In the genomic region with DNA sequence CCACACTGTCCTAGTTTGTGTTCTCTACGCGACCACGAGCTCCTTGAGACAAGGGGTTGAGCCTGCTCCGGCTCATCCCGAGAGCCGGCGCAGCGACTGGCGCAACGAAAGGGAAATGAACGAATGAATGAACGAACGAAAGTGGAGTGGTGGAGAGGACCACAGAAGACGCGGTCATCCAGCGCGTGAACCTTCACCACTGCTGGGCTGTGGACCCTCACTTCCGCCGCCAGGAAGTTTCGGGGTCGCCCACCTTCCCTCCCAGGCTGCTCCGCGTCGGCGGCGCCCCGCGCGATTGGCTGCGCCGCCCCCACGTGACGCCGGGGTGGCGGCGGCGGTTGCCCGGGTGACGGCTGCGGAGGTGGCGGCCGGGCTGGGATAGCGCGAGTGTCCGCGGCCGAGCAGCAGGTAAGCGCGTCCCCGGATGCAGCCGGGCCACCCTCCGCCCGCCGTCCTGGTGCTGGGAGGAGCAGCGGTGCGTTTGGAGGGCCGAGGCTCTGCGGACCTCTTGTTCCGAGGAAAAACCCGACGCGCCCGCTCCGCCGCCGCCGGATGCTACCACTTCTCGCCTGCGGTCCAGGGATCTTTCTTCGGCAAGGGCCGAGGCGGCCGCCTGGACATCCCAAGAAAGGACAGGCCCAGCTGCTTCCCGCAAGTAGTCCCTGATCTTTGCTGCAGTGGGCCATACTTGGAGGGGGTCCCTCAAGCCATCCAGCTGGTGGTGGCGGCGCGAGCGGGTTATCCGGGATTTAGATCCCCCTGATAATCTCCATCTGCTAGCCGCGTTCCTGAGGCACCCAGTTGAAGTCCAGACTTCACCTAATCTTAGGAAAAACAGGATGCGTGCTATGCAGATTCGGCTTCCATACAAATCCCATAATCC, we compare ENCODE assay signal across 1 cellular context.
A peak's percentile ranks its signal among the peaks of the same experiment; 100 is the strongest.
TF ChIP-seq lines count a peak whose summit lies in the region.

A gene with protein sequence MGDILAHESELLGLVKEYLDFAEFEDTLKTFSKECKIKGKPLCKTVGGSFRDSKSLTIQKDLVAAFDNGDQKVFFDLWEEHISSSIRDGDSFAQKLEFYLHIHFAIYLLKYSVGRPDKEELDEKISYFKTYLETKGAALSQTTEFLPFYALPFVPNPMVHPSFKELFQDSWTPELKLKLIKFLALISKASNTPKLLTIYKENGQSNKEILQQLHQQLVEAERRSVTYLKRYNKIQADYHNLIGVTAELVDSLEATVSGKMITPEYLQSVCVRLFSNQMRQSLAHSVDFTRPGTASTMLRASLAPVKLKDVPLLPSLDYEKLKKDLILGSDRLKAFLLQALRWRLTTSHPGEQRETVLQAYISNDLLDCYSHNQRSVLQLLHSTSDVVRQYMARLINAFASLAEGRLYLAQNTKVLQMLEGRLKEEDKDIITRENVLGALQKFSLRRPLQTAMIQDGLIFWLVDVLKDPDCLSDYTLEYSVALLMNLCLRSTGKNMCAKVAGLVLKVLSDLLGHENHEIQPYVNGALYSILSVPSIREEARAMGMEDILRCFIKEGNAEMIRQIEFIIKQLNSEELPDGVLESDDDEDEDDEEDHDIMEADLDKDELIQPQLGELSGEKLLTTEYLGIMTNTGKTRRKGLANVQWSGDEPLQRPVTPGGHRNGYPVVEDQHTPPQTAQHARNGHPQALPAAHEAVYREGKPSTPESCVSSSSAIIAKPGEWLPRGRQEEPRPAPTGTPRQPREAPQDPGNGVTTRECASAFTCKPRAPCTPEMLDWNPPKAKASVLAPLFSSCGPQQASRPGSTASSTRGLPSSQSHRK (plus strand): TSS at position 341 of the 883 bp plus-strand sequence. CDS start 7,608 bp downstream, outside the sequence.

TF ChIP-seq in HepG2, 621 proteins besides CTCF, POLR2A, EP300 and RAD21 (continued from another document and continues in another):
- TF ChIP-seq SOX5 (CRISPR knock-in tag; IDR thresholded peaks at IDR 0.05; ENCODE audit: borderline replicate concordance) (no peak; the same call in 1 of the 2 replicates), XBP1 (CRISPR knock-in tag; IDR thresholded peaks at IDR 0.05) (no peak), GATAD1 (CRISPR knock-in tag; IDR thresholded peaks at IDR 0.05) (peak; percentile 84), ZBTB42 (CRISPR knock-in tag; IDR thresholded peaks at IDR 0.05) (peak; percentile 49; the same call in 1 of the 2 replicates), TP53 (CRISPR knock-in tag; conservative IDR thresholded peaks at IDR 0.05) (0 out of 2 replicates have a peak, but pooled peaks have one; percentile 80), KDM1A (CRISPR knock-in tag; IDR thresholded peaks at IDR 0.05) (no peak), ZNF292 (CRISPR knock-in tag; IDR thresholded peaks at IDR 0.05; ENCODE audit: borderline replicate concordance, low read depth) (no peak), HOXA7 (CRISPR knock-in tag; IDR thresholded peaks at IDR 0.05) (no peak), HHEX (CRISPR knock-in tag; IDR thresholded peaks at IDR 0.05) (no peak), HCFC1 (IDR thresholded peaks at IDR 0.05; ENCODE audit: low read depth, low read length) (no peak), SAFB2 (CRISPR knock-in tag; IDR thresholded peaks at IDR 0.05; ENCODE audit: borderline replicate concordance, low read depth) (peak; percentile 89; the same call in 1 of the 2 replicates), FOXM1 (CRISPR knock-in tag; IDR thresholded peaks at IDR 0.05) (no peak), ZNF251 (CRISPR knock-in tag; IDR thresholded peaks at IDR 0.05) (no peak), ZBTB7B (CRISPR knock-in tag; IDR thresholded peaks at IDR 0.05) (peak; percentile 99), RBM22 (optimal IDR thresholded peaks at IDR 0.05; ENCODE audit: low read length) (peak; percentile 82), ZNF589 (CRISPR knock-in tag; conservative IDR thresholded peaks at IDR 0.05) (no peak), MED1 (CRISPR knock-in tag; IDR thresholded peaks at IDR 0.05) (peak; percentile 81), ZNF557 (CRISPR knock-in tag; IDR thresholded peaks at IDR 0.05) (no peak), THAP11 (CRISPR knock-in tag; IDR thresholded peaks at IDR 0.05) (peak; percentile 84), POGZ (CRISPR knock-in tag; IDR thresholded peaks at IDR 0.05) (peak; percentile 32; the same call in 1 of the 2 replicates), CCAR2 (optimal IDR thresholded peaks at IDR 0.05; ENCODE audit: low read depth, low read length) (no peak), GTF3A (CRISPR knock-in tag; conservative IDR thresholded peaks at IDR 0.05) (peak; percentile 88; the same call in 1 of the 2 replicates), CC2D1A (CRISPR knock-in tag; IDR thresholded peaks at IDR 0.05) (no peak), NFYC (CRISPR knock-in tag; IDR thresholded peaks at IDR 0.05) (peak; percentile 86), DMAP1 (CRISPR knock-in tag; IDR thresholded peaks at IDR 0.05) (peak; percentile 50), ZNF550 (CRISPR knock-in tag; IDR thresholded peaks at IDR 0.05; ENCODE audit: borderline replicate concordance) (0 out of 2 replicates have a peak, but pooled peaks have one; percentile 26), ZFY (CRISPR knock-in tag; IDR thresholded peaks at IDR 0.05) (peak; percentile 85), KLF15 (CRISPR knock-in tag; IDR thresholded peaks at IDR 0.05; ENCODE audit: borderline replicate concordance) (no peak)
- TF ChIP-seq, protein P1, sequence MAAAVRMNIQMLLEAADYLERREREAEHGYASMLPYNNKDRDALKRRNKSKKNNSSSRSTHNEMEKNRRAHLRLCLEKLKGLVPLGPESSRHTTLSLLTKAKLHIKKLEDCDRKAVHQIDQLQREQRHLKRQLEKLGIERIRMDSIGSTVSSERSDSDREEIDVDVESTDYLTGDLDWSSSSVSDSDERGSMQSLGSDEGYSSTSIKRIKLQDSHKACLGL (CRISPR knock-in tag; IDR thresholded peaks at IDR 0.05) = peak; percentile 61; the same call in 1 of the 2 replicates
- TF ChIP-seq, protein P2, sequence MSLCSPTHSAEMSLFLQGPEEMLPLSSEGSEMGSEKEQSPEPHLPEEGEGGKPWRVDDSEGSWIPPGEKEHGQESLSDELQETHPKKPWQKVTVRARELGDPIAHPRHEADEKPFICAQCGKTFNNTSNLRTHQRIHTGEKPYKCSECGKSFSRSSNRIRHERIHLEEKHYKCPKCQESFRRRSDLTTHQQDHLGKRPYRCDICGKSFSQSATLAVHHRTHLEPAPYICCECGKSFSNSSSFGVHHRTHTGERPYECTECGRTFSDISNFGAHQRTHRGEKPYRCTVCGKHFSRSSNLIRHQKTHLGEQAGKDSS (CRISPR knock-in tag; IDR thresholded peaks at IDR 0.05; ENCODE audit: borderline replicate concordance, low read depth) = peak; percentile 47; the same call in 1 of the 2 replicates
- TF ChIP-seq, protein P3, sequence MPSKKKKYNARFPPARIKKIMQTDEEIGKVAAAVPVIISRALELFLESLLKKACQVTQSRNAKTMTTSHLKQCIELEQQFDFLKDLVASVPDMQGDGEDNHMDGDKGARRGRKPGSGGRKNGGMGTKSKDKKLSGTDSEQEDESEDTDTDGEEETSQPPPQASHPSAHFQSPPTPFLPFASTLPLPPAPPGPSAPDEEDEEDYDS (CRISPR knock-in tag; IDR thresholded peaks at IDR 0.05) = no peak; the same call in 1 of the 2 replicates
- TF ChIP-seq, protein P4, sequence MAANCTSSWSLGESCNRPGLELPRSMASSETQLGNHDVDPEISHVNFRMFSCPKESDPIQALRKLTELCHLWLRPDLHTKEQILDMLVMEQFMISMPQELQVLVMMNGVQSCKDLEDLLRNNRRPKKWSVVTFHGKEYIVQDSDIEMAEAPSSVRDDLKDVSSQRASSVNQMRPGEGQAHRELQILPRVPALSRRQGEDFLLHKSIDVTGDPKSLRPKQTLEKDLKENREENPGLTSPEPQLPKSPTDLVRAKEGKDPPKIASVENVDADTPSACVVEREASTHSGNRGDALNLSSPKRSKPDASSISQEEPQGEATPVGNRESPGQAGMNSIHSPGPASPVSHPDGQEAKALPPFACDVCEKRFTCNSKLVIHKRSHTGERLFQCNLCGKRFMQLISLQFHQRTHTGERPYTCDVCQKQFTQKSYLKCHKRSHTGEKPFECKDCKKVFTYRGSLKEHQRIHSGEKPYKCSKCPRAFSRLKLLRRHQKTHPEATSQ (CRISPR knock-in tag; IDR thresholded peaks at IDR 0.05; ENCODE audit: borderline replicate concordance) = no peak; the same call in 1 of the 2 replicates
- TF ChIP-seq, protein P5, sequence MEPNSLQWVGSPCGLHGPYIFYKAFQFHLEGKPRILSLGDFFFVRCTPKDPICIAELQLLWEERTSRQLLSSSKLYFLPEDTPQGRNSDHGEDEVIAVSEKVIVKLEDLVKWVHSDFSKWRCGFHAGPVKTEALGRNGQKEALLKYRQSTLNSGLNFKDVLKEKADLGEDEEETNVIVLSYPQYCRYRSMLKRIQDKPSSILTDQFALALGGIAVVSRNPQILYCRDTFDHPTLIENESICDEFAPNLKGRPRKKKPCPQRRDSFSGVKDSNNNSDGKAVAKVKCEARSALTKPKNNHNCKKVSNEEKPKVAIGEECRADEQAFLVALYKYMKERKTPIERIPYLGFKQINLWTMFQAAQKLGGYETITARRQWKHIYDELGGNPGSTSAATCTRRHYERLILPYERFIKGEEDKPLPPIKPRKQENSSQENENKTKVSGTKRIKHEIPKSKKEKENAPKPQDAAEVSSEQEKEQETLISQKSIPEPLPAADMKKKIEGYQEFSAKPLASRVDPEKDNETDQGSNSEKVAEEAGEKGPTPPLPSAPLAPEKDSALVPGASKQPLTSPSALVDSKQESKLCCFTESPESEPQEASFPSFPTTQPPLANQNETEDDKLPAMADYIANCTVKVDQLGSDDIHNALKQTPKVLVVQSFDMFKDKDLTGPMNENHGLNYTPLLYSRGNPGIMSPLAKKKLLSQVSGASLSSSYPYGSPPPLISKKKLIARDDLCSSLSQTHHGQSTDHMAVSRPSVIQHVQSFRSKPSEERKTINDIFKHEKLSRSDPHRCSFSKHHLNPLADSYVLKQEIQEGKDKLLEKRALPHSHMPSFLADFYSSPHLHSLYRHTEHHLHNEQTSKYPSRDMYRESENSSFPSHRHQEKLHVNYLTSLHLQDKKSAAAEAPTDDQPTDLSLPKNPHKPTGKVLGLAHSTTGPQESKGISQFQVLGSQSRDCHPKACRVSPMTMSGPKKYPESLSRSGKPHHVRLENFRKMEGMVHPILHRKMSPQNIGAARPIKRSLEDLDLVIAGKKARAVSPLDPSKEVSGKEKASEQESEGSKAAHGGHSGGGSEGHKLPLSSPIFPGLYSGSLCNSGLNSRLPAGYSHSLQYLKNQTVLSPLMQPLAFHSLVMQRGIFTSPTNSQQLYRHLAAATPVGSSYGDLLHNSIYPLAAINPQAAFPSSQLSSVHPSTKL (CRISPR knock-in tag; IDR thresholded peaks at IDR 0.05) = no peak; the same call in 1 of the 2 replicates
- TF ChIP-seq, protein P6, sequence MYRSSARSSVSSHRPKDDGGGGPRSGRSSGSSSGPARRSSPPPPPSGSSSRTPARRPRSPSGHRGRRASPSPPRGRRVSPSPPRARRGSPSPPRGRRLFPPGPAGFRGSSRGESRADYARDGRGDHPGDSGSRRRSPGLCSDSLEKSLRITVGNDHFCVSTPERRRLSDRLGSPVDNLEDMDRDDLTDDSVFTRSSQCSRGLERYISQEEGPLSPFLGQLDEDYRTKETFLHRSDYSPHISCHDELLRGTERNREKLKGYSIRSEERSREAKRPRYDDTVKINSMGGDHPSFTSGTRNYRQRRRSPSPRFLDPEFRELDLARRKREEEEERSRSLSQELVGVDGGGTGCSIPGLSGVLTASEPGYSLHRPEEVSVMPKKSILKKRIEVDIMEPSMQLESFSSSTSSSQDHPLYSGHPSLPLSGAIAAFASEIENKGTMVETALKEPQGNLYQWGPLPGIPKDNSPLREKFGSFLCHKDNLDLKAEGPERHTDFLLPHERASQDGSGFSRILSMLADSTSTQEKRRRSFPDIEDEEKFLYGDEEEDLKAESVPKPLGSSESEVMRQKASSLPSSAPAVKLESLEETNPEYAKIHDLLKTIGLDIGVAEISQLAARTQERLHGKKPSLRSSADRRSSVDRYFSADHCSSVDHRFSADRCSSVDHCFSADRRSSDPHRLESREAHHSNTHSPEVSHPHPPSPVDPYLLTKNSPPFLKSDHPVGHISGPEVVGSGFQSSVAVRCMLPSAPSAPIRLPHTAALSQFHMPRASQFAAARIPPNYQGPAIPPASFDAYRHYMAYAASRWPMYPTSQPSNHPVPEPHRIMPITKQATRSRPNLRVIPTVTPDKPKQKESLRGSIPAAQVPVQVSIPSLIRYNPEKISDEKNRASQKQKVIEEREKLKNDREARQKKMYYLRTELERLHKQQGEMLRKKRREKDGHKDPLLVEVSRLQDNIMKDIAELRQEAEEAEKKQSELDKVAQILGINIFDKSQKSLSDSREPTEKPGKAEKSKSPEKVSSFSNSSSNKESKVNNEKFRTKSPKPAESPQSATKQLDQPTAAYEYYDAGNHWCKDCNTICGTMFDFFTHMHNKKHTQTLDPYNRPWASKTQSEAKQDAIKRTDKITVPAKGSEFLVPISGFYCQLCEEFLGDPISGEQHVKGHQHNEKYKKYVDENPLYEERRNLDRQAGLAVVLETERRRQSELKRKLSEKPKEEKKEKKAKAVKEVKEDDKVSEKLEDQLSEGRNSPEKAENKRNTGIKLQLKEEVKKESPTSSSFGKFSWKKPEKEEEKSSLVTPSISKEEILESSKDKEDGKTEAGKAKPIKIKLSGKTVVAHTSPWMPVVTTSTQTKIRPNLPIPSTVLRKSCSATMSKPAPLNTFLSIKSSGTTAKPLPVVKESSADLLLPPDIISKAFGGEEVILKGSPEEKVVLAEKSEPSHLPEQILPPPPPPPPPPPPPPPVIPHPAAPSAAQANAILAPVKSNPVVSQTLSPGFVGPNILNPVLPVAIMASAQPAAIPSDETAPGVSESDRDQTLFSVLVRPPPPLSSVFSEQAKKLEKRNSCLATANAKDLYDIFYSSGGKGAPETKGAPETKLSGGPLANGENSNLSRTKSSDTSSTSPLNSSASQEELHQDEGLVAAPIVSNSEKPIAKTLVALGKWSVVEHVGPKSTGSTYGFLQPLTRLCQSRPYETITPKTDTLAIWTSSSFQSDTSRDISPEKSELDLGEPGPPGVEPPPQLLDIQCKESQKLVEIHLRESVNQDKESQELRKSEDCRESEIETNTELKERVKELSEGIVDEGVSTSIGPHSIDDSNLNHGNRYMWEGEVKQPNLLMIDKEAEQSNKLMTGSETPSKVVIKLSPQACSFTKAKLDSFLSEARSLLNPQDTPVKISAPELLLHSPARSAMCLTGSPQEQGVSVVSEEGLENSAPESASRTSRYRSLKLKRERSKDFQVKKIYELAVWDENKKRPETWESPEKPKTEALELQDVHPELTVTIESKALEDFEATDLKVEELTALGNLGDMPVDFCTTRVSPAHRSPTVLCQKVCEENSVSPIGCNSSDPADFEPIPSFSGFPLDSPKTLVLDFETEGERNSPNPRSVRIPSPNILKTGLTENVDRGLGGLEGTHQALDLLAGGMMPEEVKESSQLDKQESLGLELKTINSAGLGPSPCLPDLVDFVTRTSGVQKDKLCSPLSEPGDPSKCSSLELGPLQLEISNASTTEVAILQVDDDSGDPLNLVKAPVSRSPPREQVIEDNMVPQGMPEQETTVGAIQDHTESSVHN (CRISPR knock-in tag; IDR thresholded peaks at IDR 0.05) = no peak
- TF ChIP-seq, protein P7, sequence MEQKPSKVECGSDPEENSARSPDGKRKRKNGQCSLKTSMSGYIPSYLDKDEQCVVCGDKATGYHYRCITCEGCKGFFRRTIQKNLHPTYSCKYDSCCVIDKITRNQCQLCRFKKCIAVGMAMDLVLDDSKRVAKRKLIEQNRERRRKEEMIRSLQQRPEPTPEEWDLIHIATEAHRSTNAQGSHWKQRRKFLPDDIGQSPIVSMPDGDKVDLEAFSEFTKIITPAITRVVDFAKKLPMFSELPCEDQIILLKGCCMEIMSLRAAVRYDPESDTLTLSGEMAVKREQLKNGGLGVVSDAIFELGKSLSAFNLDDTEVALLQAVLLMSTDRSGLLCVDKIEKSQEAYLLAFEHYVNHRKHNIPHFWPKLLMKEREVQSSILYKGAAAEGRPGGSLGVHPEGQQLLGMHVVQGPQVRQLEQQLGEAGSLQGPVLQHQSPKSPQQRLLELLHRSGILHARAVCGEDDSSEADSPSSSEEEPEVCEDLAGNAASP (CRISPR knock-in tag; IDR thresholded peaks at IDR 0.05; ENCODE audit: borderline replicate concordance) = peak; percentile 24; the same call in 1 of the 2 replicates
